ENCODE assay signal across 8 cellular contexts in the genomic region with DNA sequence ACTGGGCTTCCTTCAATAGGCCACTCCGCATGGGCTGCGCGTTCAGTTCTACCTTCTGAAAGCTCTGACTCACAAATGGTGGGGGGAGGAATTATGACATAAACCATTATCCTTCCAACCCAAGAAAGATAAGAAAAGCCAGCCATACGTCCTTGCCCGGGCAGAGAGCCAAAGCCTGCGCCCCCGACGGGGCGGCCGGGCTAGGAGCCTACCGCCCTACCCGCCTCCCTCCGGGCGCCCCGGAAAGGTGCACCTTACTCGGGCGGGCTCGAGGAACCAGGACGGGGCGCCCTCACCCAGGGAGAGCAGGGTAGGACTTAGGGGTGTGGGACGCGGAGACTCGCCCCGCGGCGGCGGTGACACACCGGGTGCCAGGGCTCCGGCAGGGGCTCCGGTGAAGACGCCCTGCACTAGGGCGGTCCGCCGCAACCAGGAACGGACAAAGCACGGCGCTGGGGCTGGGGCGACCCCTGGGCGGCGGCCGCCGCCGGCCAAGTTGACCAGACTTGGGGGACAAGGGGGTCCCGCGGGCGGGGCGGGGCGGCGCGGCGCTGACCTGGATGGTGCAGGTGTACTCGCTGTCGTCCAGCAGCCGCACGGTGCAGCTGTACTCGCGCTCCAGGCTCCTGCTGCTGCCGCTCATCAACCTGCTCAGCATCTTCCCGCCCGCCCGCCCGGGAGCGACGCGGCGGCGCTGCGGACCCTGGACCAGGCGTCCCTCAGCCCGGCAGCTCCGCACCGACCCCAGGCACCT. TPM values are rescaled to one million over a fixed set of nuclear protein-coding genes. Genes with fewer than 3 reads are reported as not detected.
DNase-seq lines count a peak whose midpoint lies in the region; ATAC-seq, FAIRE-seq and TF ChIP-seq lines count a peak whose summit lies in the region.

No MANE protein-coding gene starts in this region.

- ATAC-seq in HG03108 (IDR thresholded peaks at IDR 0.05; ENCODE audit: unreplicated experiment): peak; percentile 13
- ATAC-seq in activated naive CD8-positive, alpha-beta T cell treated with anti-CD3 and anti-CD28 coated beads, Interleukin-2, amount 50 U/mL, for 24 hours: peak; percentile 53

- TF ChIP-seq CTCF in left ventricle myocardium inferior (IDR thresholded peaks at IDR 0.05; ENCODE audit: borderline replicate concordance): no peak

- peaks cover 21% of the 10 kb centered on the region for H3K4me1 Mint-ChIP-seq in activated naive CD8-positive, alpha-beta T cell treated with anti-CD3 and anti-CD28 coated beads, Interleukin-2, amount 50 U/mL, for 24 hours

- peak overlapping the region; percentile 79 for H3K4me3 Mint-ChIP-seq in activated naive CD8-positive, alpha-beta T cell treated with anti-CD3 and anti-CD28 coated beads, Interleukin-2, amount 50 U/mL, for 24 hours

- peaks cover 53% of the 10 kb centered on the region for H3K27me3 Mint-ChIP-seq in activated naive CD8-positive, alpha-beta T cell treated with anti-CD3 and anti-CD28 coated beads, Interleukin-2, amount 50 U/mL, for 24 hours

- H3K36me3 Mint-ChIP-seq in activated naive CD8-positive, alpha-beta T cell treated with anti-CD3 and anti-CD28 coated beads, Interleukin-2, amount 50 U/mL, for 24 hours (ENCODE audit: low read depth): no peaks in the 10 kb centered on the region

- no peak for FAIRE-seq in GM19239 (lab: Jason Lieb, UNC)

- H3K4me1 ChIP-seq in SJCRH30 (no peaks in the 10 kb centered on the region), left ventricle myocardium inferior (peaks cover 25% of the 10 kb centered on the region)

- no peak overlapping the region for H3K27ac ChIP-seq in SJCRH30
- peak overlapping the region; percentile 64 for H3K27ac ChIP-seq in left ventricle myocardium inferior (replicated peaks)

- H3K4me3 ChIP-seq in SJCRH30 (peak overlapping the region; percentile 64), left ventricle myocardium inferior (peak overlapping the region; percentile 85)

- H3K27ac Mint-ChIP-seq in activated naive CD8-positive, alpha-beta T cell treated with anti-CD3 and anti-CD28 coated beads, Interleukin-2, amount 50 U/mL, for 24 hours: peak overlapping the region; percentile 68

- intact Hi-C loops in left ventricle myocardium inferior (cut with micrococcal nuclease): no loop called here

- H3K9me3 ChIP-seq in SJCRH30 (replicated peaks) (no peaks in the 10 kb centered on the region), left ventricle myocardium inferior (replicated peaks) (no peaks in the 10 kb centered on the region)

- no peaks in the 10 kb centered on the region for H3K36me3 ChIP-seq in SJCRH30
- no peaks in the 10 kb centered on the region for H3K36me3 ChIP-seq in left ventricle myocardium inferior

- peaks cover 9% of the 10 kb centered on the region; the same call in 1 of the 2 replicates for H3K27me3 ChIP-seq in SJCRH30
- peaks cover 78% of the 10 kb centered on the region for H3K27me3 ChIP-seq in left ventricle myocardium inferior (ENCODE audit: low read depth)

- no peaks in the 10 kb centered on the region for H3K9me3 Mint-ChIP-seq in activated naive CD8-positive, alpha-beta T cell treated with anti-CD3 and anti-CD28 coated beads, Interleukin-2, amount 50 U/mL, for 24 hours

- DNase-seq in NCI-H748 (lab: John Stamatoyannopoulos, UW; ENCODE audit: unreplicated experiment) (peak; percentile 78), NCI-H748 treated with DMSO at 0.1 percent for 48 hours (lab: John Stamatoyannopoulos, UW) (no peak), SJCRH30 (peak in 1 of 2 experiments; percentile 12), left ventricle myocardium inferior (peak; percentile 18), renal cortical epithelial cell (ENCODE audit: low read depth) (peak; percentile 46), GM19239 (ENCODE audit: insufficient read length, low spot score) (no peak)
- DNase-seq in activated naive CD8-positive, alpha-beta T cell treated with anti-CD3 and anti-CD28 coated beads, Interleukin-2, amount 50 U/mL, for 24 hours: peak; percentile 48

RNA-seq across cellular contexts. Expression of a gene that starts 0.5 kb away (rescaled TPM):
- total RNA-seq in SJCRH30 (2014; rRNA removed; shearing (Covaris generic)): 0.46 and 0.49 TPM in 2 replicates
- total RNA-seq in left ventricle myocardium inferior (62.4 TPM), renal cortical epithelial cell (4.3 and 4.9 TPM in 2 replicates)

Comparison
In these comparisons a context has a peak if more than half of its experiments do, and no peak if none do; other contexts are left out.
1. DNase-seq: peak in NCI-H748 (single experiment), activated naive CD8-positive, alpha-beta T cell treated with anti-CD3 and anti-CD28 coated beads, Interleukin-2, amount 50 U/mL, for 24 hours (single experiment), left ventricle myocardium inferior (single experiment) and renal cortical epithelial cell (single experiment); none in NCI-H748 treated with DMSO at 0.1 percent for 48 hours (single experiment) and GM19239 (single experiment).
2. RNA of a gene that starts 0.5 kb away (total RNA-seq): 62.4 TPM in left ventricle myocardium inferior (single experiment); 4.3 to 4.9 TPM in renal cortical epithelial cell and 0.46 to 0.49 TPM in SJCRH30; every median in the first group is over 10 times any median in the second.